ENCODE assay signal across 8 cellular contexts in genomic region chr18:47780011-47780725, GRCh38.
"Had no signal": no experiment of that assay in that cellular context is flagged by ENCODE, and none has a peak within 500 bp of the region (broad histone marks: within the 10 kb centered on the region; RNA-seq: fewer than 3 reads in every experiment).

No MANE protein-coding gene starts in this region.

- H3K36me3 Mint-ChIP-seq: IgD-negative memory B cell had no signal

- H3K27ac ChIP-seq: HL-60 had no signal

- H3K9me3 ChIP-seq: HAP-1 had no signal

- H3K4me3 Mint-ChIP-seq: HFFc6, IgD-negative memory B cell had no signal

- H3K4me1 ChIP-seq: HAP-1 had no signal

- ATAC-seq: HCT116, HepG2 had no signal

- H3K4me3 ChIP-seq: HAP-1 had no signal

- H3K27ac Mint-ChIP-seq: HFFc6, IgD-negative memory B cell had no signal

- H3K4me1 Mint-ChIP-seq: IgD-negative memory B cell had no signal

- DNase-seq: GOT3, H7, HFFc6 had no signal

- H3K36me3 ChIP-seq: HAP-1 had no signal
